In the genomic region with DNA sequence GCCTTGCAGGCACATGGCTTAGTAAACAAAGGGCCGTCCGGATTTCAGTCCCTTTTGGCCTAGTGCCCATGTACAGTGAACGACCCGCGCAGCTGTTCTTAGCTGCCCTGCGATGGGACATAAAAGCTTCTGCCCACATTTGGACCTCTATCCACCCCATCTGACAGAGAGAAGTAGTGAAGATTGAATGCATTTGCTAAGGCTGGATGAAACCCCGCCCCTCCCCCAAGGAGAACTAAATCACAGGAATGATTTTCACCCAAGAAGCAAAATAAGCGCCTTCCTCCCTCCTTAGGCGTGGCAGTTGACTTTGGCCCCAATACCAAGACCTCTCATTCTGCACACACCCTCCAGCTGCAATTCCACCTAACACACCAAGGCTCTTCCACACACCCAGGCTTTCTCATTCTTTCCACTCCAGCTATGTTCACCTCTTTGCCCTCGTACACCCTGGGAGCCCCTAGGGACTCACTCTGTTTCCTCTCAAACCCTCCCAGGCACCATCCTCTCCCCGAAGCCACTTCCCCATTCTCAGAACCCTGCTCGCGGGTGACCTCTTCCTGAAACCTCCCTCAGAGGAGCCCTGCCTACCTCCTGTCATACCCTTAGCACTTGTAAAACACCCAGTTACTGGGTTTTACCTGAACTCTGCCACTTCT, we compare ENCODE assay signal across 9 cellular contexts. TPM values are rescaled to one million over a fixed set of nuclear protein-coding genes. Genes with fewer than 3 reads are reported as not detected.
DNase-seq lines count a peak whose midpoint lies in the region; ATAC-seq lines count a peak whose summit lies in the region.
"Had no signal": no experiment of that assay in that cellular context is flagged by ENCODE, and none has a peak within 500 bp of the region (broad histone marks: within the 10 kb centered on the region; RNA-seq: fewer than 3 reads in every experiment).

No MANE protein-coding gene starts in this region.

- H3K36me3 Mint-ChIP-seq in activated CD4-positive, alpha-beta memory T cell treated with anti-CD3 and anti-CD28 coated beads for 36 hours: no peaks in the 10 kb centered on the region

- DNase-seq in Jurkat, Clone E6-1 (ENCODE audit: low read depth, low spot score): peak; percentile 24
- peak; percentile 35 for DNase-seq in activated CD4-positive, alpha-beta memory T cell treated with anti-CD3 and anti-CD28 coated beads for 36 hours
- DNase-seq in myocyte (ENCODE audit: low read depth) (peak; percentile 90), G401 (ENCODE audit: low spot score) (no peak), dedifferentiated amniotic fluid mesenchymal stem cell (ENCODE audit: extremely low spot score) (no peak)
- no peak for DNase-seq in activated effector memory CD4-positive, alpha-beta T cell treated with anti-CD3 and anti-CD28 coated beads, Interleukin-2, amount 50 U/mL, for 16 hours

- CTCF ChIA-PET in activated CD4-positive, alpha-beta memory T cell treated with anti-CD3 and anti-CD28 coated beads for 36 hours (lab: Charles Lee): no interaction called here

- no peak overlapping the region for H3K27ac Mint-ChIP-seq in activated CD4-positive, alpha-beta memory T cell treated with anti-CD3 and anti-CD28 coated beads for 36 hours

- no peaks in the 10 kb centered on the region for H3K9me3 Mint-ChIP-seq in activated CD4-positive, alpha-beta memory T cell treated with anti-CD3 and anti-CD28 coated beads for 36 hours

- H3K4me3 Mint-ChIP-seq in activated CD4-positive, alpha-beta memory T cell treated with anti-CD3 and anti-CD28 coated beads for 36 hours: no peak overlapping the region

- H3K4me1 Mint-ChIP-seq in activated CD4-positive, alpha-beta memory T cell treated with anti-CD3 and anti-CD28 coated beads for 36 hours (ENCODE audit: low read depth): peaks cover 9% of the 10 kb centered on the region

- peak; percentile 99 for ATAC-seq in GM18511 (IDR thresholded peaks at IDR 0.05; ENCODE audit: unreplicated experiment)
- ATAC-seq in GM21526 (IDR thresholded peaks at IDR 0.05; ENCODE audit: low FRiP score, unreplicated experiment): peak; percentile 76

- H3K4me3 ChIP-seq in Jurkat, Clone E6-1 (ENCODE audit: low read length): no peak overlapping the region
- H3K4me3 ChIP-seq: SK-N-MC had no signal

- intact Hi-C loops in activated CD4-positive, alpha-beta memory T cell treated with anti-CD3 and anti-CD28 coated beads for 36 hours (cut with micrococcal nuclease): no loop called here

- H3K27me3 Mint-ChIP-seq in activated CD4-positive, alpha-beta memory T cell treated with anti-CD3 and anti-CD28 coated beads for 36 hours: peaks cover 15% of the 10 kb centered on the region

- POLR2A ChIA-PET in activated CD4-positive, alpha-beta memory T cell treated with anti-CD3 and anti-CD28 coated beads for 36 hours (lab: Charles Lee): no interaction called here

- in situ Hi-C loops in G401 (cut with HindIII; ENCODE audit: low sequenced_read_pairs): no loop called here

RNA-seq across cellular contexts. Expression of gene HRH1, which starts 14.1 kb away (rescaled TPM):
- polyA plus RNA-seq in Jurkat, Clone E6-1 (2012; ENCODE audit: insufficient read depth, insufficient read length): 0.93 TPM
- total RNA-seq in activated CD4-positive, alpha-beta memory T cell treated with anti-CD3 and anti-CD28 coated beads for 36 hours: 1 to 10 TPM; 2.3 to 2.9 TPM
- 2.7 and 3.6 TPM in 2 replicates for total RNA-seq in myocyte
- 1.2 TPM for polyA plus RNA-seq in myocyte (2012)
- not detected in 2 replicates for total RNA-seq in G401 (2014; rRNA removed; shearing (Covaris generic))

Comparison
In these comparisons a context has a peak if more than half of its experiments do, and no peak if none do; other contexts are left out.
1. DNase-seq: peak in Jurkat, Clone E6-1 (single experiment), activated CD4-positive, alpha-beta memory T cell treated with anti-CD3 and anti-CD28 coated beads for 36 hours (single experiment) and myocyte (single experiment); none in G401 (single experiment), dedifferentiated amniotic fluid mesenchymal stem cell (single experiment) and activated effector memory CD4-positive, alpha-beta T cell treated with anti-CD3 and anti-CD28 coated beads, Interleukin-2, amount 50 U/mL, for 16 hours (single experiment).